ENCODE assay signal across 7 cellular contexts in genomic region chr3:122257951-122258350, GRCh38.
"Had no signal": no experiment of that assay in that cellular context is flagged by ENCODE, and none has a peak within 500 bp of the region (broad histone marks: within the 10 kb centered on the region; RNA-seq: fewer than 3 reads in every experiment).

No MANE protein-coding gene starts in this region.

- H3K27ac ChIP-seq: HL-60 had no signal

- H3K4me2 ChIP-seq: GM23338 had no signal

- H3K27ac Mint-ChIP-seq: GM23338, H9, HFFc6 had no signal

- H3K9me3 Mint-ChIP-seq: GM23338, H9, HFFc6 had no signal

- H2AFZ ChIP-seq: GM23338 had no signal

- DNase-seq: H9, HCEC 1CT, HFFc6, IMR-90 had no signal

- FAIRE-seq: K562 had no signal

- H3K4me3 Mint-ChIP-seq: GM23338, H9, HFFc6 had no signal

- H3K4me3 ChIP-seq: GM23338, K562 had no signal
